8 cellular contexts compared by ENCODE assay signal in the genomic region with DNA sequence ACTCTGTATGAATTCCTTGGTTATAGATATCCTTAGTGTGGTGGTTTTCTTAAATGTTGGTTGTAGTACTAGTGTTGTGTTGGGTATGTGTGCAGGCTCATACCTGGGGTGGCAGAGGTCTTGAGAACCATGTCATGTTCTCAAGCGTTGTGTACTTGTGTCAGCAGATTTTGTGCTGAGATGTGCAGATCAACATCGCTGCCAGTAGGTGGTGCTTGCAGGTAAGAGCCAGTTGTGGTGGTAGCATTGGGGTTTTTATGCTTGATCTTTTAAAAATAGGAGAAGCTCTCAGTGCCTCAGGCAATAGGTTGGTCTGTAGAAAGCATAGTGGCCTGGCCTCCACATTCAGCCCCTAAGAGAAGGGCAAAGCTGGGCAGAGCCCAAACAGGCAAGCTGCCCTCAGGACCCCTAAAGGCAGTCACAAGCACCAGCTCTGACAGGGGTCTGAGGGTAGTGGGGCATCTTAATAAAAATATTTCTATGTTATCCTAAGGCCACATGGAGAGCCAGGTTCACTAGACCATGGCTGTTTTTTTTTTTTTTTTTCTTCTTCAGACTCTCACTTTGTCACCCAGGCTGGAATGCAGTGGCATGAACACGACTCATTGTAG.
A peak's percentile ranks its signal among the peaks of the same experiment; 100 is the strongest.
DNase-seq lines count a peak whose midpoint lies in the region; ATAC-seq, FAIRE-seq and TF ChIP-seq lines count a peak whose summit lies in the region.

No MANE protein-coding gene starts in this region.

- H3K9me3 ChIP-seq in small intestine (ENCODE audit: control insufficient read depth, low read depth) = no peaks in the 10 kb centered on the region

- H3K4me1 Mint-ChIP-seq in Calu3 (ENCODE audit: low read depth, unreplicated experiment) = no peaks in the 10 kb centered on the region

- WGBS in small intestine, 3 donors = 22 to 36% (median 34%) methylated on average over 3 of the region's 3 CpGs

- no peak overlapping the region for H3K4me3 Mint-ChIP-seq in Calu3 (ENCODE audit: low read depth, unreplicated experiment)

- FAIRE-seq in small intestine (lab: Jason Lieb, UNC) = no peak

- BruUV-seq in Calu3 (replicated peaks; lab: Mats Ljungman, UMichigan) = no TSS peak

- peak; percentile 65 for DNase-seq in Calu3
- peak; percentile 25 for DNase-seq in HK-2 (ENCODE audit: unreplicated experiment)
- peak; percentile 33 to 36 for DNase-seq in SHP77 (lab: John Stamatoyannopoulos, UW)
- DNase-seq in fibroblast of pulmonary artery (ENCODE audit: low read depth) = peak; percentile 51
- DNase-seq in small intestine = peak; percentile 16
- DNase-seq in dedifferentiated amniotic fluid mesenchymal stem cell (ENCODE audit: extremely low spot score) = no peak
- DNase-seq in HPDE6-E6E7 (ENCODE audit: extremely low spot score) = no peak

- H3K9me3 Mint-ChIP-seq in Calu3 (ENCODE audit: low read depth, unreplicated experiment) = no peaks in the 10 kb centered on the region

- no peak overlapping the region for H3K27ac ChIP-seq in small intestine (ENCODE audit: low read depth in 1 of 2, low read length in 1 of 2)

- H3K27ac Mint-ChIP-seq in Calu3 (ENCODE audit: unreplicated experiment) = no peak overlapping the region

- TF ChIP-seq CTCF in Calu3 (IDR thresholded peaks at IDR 0.05; ENCODE audit: unreplicated experiment) (peak; percentile 85), fibroblast of pulmonary artery (IDR thresholded peaks at IDR 0.05; ENCODE audit: low read length, missing control alignments) (peak; percentile 76)

- H3K4me1 ChIP-seq in small intestine (ENCODE audit: control insufficient read depth in 2 of 2, insufficient read depth in 1 of 2, low read depth in 1 of 2, low read length in 1 of 2) = no peaks in the 10 kb centered on the region

- no peaks in the 10 kb centered on the region for H3K36me3 ChIP-seq in small intestine (ENCODE audit: control insufficient read depth in 2 of 2, insufficient read depth in 2 of 2, low read length in 2 of 2)

- CTCF ChIA-PET in Calu3 (lab: Charles Lee) = interaction anchor here (0.6 to 1.0 kb wide), 2 partner anchors 11 to 348 kb away, joined by 4 to 6 read pairs; no protein-coding TSS in a partner anchor

- peaks cover 0 to under 1% of the 10 kb centered on the region in 2 donors for H3K27me3 ChIP-seq in small intestine (ENCODE audit: control insufficient read depth in 2 of 2, insufficient read depth in 2 of 2, low read length in 2 of 2)

- no peaks in the 10 kb centered on the region for H3K36me3 Mint-ChIP-seq in Calu3 (ENCODE audit: insufficient read depth, unreplicated experiment)

- intact Hi-C loops in Calu3 (cut with micrococcal nuclease; ENCODE audit: unreplicated experiment) = no loop called here

- peaks cover 38% of the 10 kb centered on the region for H3K27me3 Mint-ChIP-seq in Calu3 (ENCODE audit: unreplicated experiment)

- peak; percentile 96 for ATAC-seq in GM18868 (IDR thresholded peaks at IDR 0.05; ENCODE audit: unreplicated experiment)

- H3K4me3 ChIP-seq in fibroblast of pulmonary artery (replicated peaks; ENCODE audit: low read depth, low read length) (no peak overlapping the region), small intestine (ENCODE audit: low read depth in 1 of 2, low read length in 2 of 2) (no peak overlapping the region)

Comparison
In these comparisons a context has a peak if more than half of its experiments do, and no peak if none do; other contexts are left out.
1. DNase-seq: peak in Calu3 (single experiment), HK-2 (single experiment), SHP77 (2 of 2), fibroblast of pulmonary artery (single experiment) and small intestine (single experiment); none in dedifferentiated amniotic fluid mesenchymal stem cell (single experiment) and HPDE6-E6E7 (single experiment).